8 cellular contexts compared by ENCODE assay signal in the genomic region with DNA sequence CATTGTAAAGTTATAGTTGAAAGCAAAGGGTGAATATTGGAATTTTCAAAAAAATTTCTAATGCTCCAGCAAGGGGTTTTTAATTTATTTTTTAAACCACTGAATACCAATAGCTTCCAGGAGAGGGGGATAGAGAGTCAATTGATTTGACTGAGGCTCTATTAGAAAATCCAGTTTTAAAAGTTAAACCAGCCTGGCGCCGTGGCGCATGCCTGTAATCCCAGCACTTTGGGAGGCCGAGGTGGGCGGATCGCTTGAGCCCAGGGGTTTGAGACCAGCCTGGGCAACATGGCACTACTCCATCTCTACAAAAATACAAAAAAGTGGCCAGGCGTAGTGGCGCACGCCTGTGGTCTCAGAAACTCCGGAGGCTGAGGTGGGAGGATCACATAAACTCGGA.
DNase-seq lines count a peak whose midpoint lies in the region; ATAC-seq and TF ChIP-seq lines count a peak whose summit lies in the region.

No MANE protein-coding gene starts in this region.

- ATAC-seq in foreskin keratinocyte (no peak), HG03565 (IDR thresholded peaks at IDR 0.05; ENCODE audit: unreplicated experiment) (no peak)

- peaks cover 17% of the 10 kb centered on the region for H3K4me1 ChIP-seq in SJCRH30
- peaks cover 58% of the 10 kb centered on the region for H3K4me1 ChIP-seq in foreskin keratinocyte
- peaks cover 0 to 9% (median 0%) of the 10 kb centered on the region in 4 donors for H3K4me1 ChIP-seq in sigmoid colon

- no peak for TF ChIP-seq EP300 in sigmoid colon (IDR thresholded peaks at IDR 0.05)

- DNase-seq in AG04449 (ENCODE audit: low read depth, low spot score), result no peak
- DNase-seq in SJCRH30, result peak; percentile 39 to 82
- peak in 1 of 2 donors; percentile 48 for DNase-seq in foreskin keratinocyte
- DNase-seq in sigmoid colon, result no peak
- DNase-seq in NCI-H146 (lab: John Stamatoyannopoulos, UW), result no peak
- DNase-seq in NCI-H187 (lab: John Stamatoyannopoulos, UW), result no peak

- H3K9me3 ChIP-seq in SJCRH30 (replicated peaks) (no peaks in the 10 kb centered on the region), sigmoid colon (no peaks in the 10 kb centered on the region)

- intact Hi-C loops in sigmoid colon (cut with DNase I), result loop anchor here (1.0 to 10.0 kb wide), 3 partner anchors 149 to 347 kb away; a partner anchor contains a TSS

- H3K27me3 ChIP-seq in SJCRH30 (no peaks in the 10 kb centered on the region), foreskin keratinocyte (no peaks in the 10 kb centered on the region), sigmoid colon (no peaks in the 10 kb centered on the region)

- TF ChIP-seq CTCF in AG04449 (IDR thresholded peaks at IDR 0.05; ENCODE audit: insufficient read depth, low read length, missing control alignments) (peak; percentile 1), GM12873 (IDR thresholded peaks at IDR 0.05; ENCODE audit: insufficient read depth, low read depth, low read length, missing control alignments) (peak; percentile 45), foreskin keratinocyte (conservative IDR thresholded peaks at IDR 0.05) (peak; percentile 83), sigmoid colon (IDR thresholded peaks at IDR 0.05) (peak; percentile 49 to 70 (median 68))

- POLR2A ChIA-PET in AG04449 (lab: Yijun Ruan, JAX), result interaction anchor here (0.7 to 1.0 kb wide), 2 partner anchors 212 to 309 kb away, joined by 3 read pairs; no protein-coding TSS in a partner anchor

- H3K36me3 ChIP-seq in SJCRH30 (no peaks in the 10 kb centered on the region), sigmoid colon (no peaks in the 10 kb centered on the region)

- H3K4me3 ChIP-seq in AG04449 (ENCODE audit: low read depth, low read length), result no peak overlapping the region
- H3K4me3 ChIP-seq in SJCRH30, result no peak overlapping the region
- H3K4me3 ChIP-seq in sigmoid colon, result peak overlapping the region in 1 of 4 donors; percentile 1

- H3K27ac ChIP-seq in SJCRH30 (no peak overlapping the region), foreskin keratinocyte (peak overlapping the region; percentile 69), sigmoid colon (no peak overlapping the region)

- WGBS in sigmoid colon, 2 donors, result 48 to 68% methylated on average over 11 of the region's 11 CpGs

- no peak for TF ChIP-seq POLR2A in sigmoid colon (IDR thresholded peaks at IDR 0.05)

- CTCF ChIA-PET in AG04449 (lab: Yijun Ruan, JAX), result interaction anchor here (0.7 to 11.7 kb wide), 29 partner anchors 9 to 551 kb away, joined by 3 to 159 read pairs (median 4); no protein-coding TSS in a partner anchor

Comparison
In these comparisons a context has a peak if more than half of its experiments do, and no peak if none do; other contexts are left out.
1. DNase-seq: peak in SJCRH30 (2 of 2); none in AG04449 (single experiment), sigmoid colon (single experiment), NCI-H146 (single experiment) and NCI-H187 (0 of 2).
2. CTCF ChIP-seq: peak in every context shown above with its lines; median percentile 83 in foreskin keratinocyte; 68 in sigmoid colon; 45 in GM12873; 1 in AG04449.